8 cellular contexts compared by ENCODE assay signal in the genomic region with DNA sequence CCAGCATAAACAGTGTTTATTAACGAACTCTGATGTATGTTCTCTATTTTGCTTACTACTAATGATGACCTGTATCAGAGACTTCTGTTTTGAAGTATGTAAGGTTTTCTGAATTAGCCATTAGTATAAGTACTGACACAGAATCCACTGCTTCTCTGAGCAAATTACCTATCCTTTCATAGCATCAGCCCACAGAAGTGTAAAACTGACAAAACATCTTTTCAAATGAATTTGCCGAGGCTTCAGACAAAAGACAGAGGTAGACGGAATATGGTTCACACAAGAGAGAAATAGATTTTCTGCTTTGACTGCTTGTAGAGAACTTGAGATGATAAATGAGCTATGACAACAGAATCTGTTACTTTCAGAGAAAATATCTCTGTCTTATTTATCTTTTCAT.
"Had no signal": no experiment of that assay in that cellular context is flagged by ENCODE, and none has a peak within 500 bp of the region (broad histone marks: within the 10 kb centered on the region; RNA-seq: fewer than 3 reads in every experiment).

No MANE protein-coding gene starts in this region.

- H3K27ac ChIP-seq: GM23248 had no signal

- H3K4me3 ChIP-seq: GM23248, GM23338, HAP-1 had no signal

- H3K4me2 ChIP-seq: GM23338 had no signal

- H3K9ac ChIP-seq: GM23248 had no signal

- H2AFZ ChIP-seq: GM23248 had no signal

- H3K36me3 ChIP-seq: HAP-1 had no signal

- H3K9me3 ChIP-seq: HAP-1 had no signal

- DNase-seq: GM23248, GOT3, H7, H9, HCEC 1CT, HFFc6 had no signal
